1 cellular context compared by ENCODE assay signal in the genomic region with DNA sequence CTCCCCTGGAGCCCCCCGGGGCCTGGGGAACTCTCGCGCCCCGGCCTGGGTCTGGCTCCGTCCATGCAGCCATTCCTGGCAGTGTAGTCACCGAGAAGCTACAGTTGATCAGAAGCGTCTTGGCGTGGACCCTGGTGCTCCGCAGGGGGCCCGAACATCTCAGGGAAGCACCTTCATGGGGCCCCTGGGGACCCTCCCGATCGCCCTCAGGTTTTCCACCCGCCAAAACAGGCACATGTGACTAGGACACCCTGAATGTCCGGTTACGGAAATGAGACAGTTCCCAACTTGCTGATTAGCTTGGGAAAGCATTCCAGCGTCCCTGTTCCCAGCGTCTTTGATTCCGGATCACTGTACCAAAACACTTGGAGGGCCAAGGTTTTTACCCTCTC.
TF ChIP-seq lines count a peak whose summit lies in the region.

No MANE protein-coding gene starts in this region.

TF ChIP-seq in Ishikawa, 13 proteins besides CTCF, POLR2A, EP300 and RAD21 (continued from another document):
- no peak for TF ChIP-seq TAF1 (IDR thresholded peaks at IDR 0.05; ENCODE audit: low read depth)
